ENCODE assay signal across 8 cellular contexts in genomic region chr9:96450613-96451544, GRCh38.
DNase-seq lines count a peak whose midpoint lies in the region; ATAC-seq and TF ChIP-seq lines count a peak whose summit lies in the region.

No MANE protein-coding gene starts in this region.

- H3K4me1 ChIP-seq in ACC112 (ENCODE audit: control insufficient read depth, insufficient read depth, low read length, unreplicated experiment) (peaks cover 25% of the 10 kb centered on the region), neutrophil (ENCODE audit: control insufficient read depth in 1 of 2, insufficient read depth in 1 of 2, low read depth in 1 of 2, low read length in 1 of 2) (peaks cover 15 to 18% of the 10 kb centered on the region in 2 experiments)

- peak overlapping the region; percentile 93 for H2AFZ ChIP-seq in ACC112 (ENCODE audit: low read length, unreplicated experiment)

- H3K9me3 ChIP-seq in neutrophil, result no peaks in the 10 kb centered on the region

- DNase-seq in NCI-H146 treated with DMSO at 0.1 percent for 48 hours (lab: John Stamatoyannopoulos, UW; ENCODE audit: unreplicated experiment) (peak; percentile 38), activated T-helper 1 cell treated with Interleukin-2 at 50 U/mL for 16 hours (ENCODE audit: low read depth) (peak; percentile 20), fibroblast of peridontal ligament (ENCODE audit: extremely low read depth) (peak; percentile 35)

- H3K27ac ChIP-seq in ACC112 (ENCODE audit: low read depth, low read length) (no peak overlapping the region), neutrophil (no peak overlapping the region)

- peaks cover 18% of the 10 kb centered on the region for H3K79me2 ChIP-seq in ACC112 (ENCODE audit: control insufficient read depth, insufficient read depth, low read length, unreplicated experiment)

- no peaks in the 10 kb centered on the region for H3K27me3 ChIP-seq in ACC112 (ENCODE audit: insufficient read depth, low read length)
- H3K27me3 ChIP-seq in neutrophil, result peaks cover 89% of the 10 kb centered on the region

- ATAC-seq in GM19023 (IDR thresholded peaks at IDR 0.05; ENCODE audit: unreplicated experiment), result peak; percentile 2
- no peak for ATAC-seq in GM18858 (IDR thresholded peaks at IDR 0.05; ENCODE audit: unreplicated experiment)
- no peak for ATAC-seq in HG03565 (IDR thresholded peaks at IDR 0.05; ENCODE audit: unreplicated experiment)

- H3K4me3 ChIP-seq in ACC112 (ENCODE audit: low read depth, low read length), result peak overlapping the region; percentile 95
- H3K4me3 ChIP-seq in neutrophil (ENCODE audit: low read depth in 1 of 2, low read length in 1 of 2), result peak overlapping the region; percentile 69 to 70

- H3K36me3 ChIP-seq in ACC112 (ENCODE audit: insufficient read depth, low read length) (no peaks in the 10 kb centered on the region), neutrophil (no peaks in the 10 kb centered on the region)

- no peak for TF ChIP-seq CTCF in neutrophil (IDR thresholded peaks at IDR 0.05)
